ENCODE assay signal across 1 cellular context in genomic region chr10:129852829-129853228, GRCh38.
TF ChIP-seq lines count a peak whose summit lies in the region.

No MANE protein-coding gene starts in this region.

TF ChIP-seq in WTC11, 78 proteins besides CTCF, POLR2A, EP300 and RAD21 (continued from another document):
- no peak for TF ChIP-seq ZNF512 (CRISPR knock-in tag; IDR thresholded peaks at IDR 0.05; ENCODE audit: borderline replicate concordance)
- TF ChIP-seq, protein P1, sequence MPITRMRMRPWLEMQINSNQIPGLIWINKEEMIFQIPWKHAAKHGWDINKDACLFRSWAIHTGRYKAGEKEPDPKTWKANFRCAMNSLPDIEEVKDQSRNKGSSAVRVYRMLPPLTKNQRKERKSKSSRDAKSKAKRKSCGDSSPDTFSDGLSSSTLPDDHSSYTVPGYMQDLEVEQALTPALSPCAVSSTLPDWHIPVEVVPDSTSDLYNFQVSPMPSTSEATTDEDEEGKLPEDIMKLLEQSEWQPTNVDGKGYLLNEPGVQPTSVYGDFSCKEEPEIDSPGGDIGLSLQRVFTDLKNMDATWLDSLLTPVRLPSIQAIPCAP (CRISPR knock-in tag; IDR thresholded peaks at IDR 0.05), result no peak
- TF ChIP-seq, protein P2, sequence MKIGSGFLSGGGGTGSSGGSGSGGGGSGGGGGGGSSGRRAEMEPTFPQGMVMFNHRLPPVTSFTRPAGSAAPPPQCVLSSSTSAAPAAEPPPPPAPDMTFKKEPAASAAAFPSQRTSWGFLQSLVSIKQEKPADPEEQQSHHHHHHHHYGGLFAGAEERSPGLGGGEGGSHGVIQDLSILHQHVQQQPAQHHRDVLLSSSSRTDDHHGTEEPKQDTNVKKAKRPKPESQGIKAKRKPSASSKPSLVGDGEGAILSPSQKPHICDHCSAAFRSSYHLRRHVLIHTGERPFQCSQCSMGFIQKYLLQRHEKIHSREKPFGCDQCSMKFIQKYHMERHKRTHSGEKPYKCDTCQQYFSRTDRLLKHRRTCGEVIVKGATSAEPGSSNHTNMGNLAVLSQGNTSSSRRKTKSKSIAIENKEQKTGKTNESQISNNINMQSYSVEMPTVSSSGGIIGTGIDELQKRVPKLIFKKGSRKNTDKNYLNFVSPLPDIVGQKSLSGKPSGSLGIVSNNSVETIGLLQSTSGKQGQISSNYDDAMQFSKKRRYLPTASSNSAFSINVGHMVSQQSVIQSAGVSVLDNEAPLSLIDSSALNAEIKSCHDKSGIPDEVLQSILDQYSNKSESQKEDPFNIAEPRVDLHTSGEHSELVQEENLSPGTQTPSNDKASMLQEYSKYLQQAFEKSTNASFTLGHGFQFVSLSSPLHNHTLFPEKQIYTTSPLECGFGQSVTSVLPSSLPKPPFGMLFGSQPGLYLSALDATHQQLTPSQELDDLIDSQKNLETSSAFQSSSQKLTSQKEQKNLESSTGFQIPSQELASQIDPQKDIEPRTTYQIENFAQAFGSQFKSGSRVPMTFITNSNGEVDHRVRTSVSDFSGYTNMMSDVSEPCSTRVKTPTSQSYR (CRISPR knock-in tag; IDR thresholded peaks at IDR 0.05), result no peak
- TF ChIP-seq, protein P3, sequence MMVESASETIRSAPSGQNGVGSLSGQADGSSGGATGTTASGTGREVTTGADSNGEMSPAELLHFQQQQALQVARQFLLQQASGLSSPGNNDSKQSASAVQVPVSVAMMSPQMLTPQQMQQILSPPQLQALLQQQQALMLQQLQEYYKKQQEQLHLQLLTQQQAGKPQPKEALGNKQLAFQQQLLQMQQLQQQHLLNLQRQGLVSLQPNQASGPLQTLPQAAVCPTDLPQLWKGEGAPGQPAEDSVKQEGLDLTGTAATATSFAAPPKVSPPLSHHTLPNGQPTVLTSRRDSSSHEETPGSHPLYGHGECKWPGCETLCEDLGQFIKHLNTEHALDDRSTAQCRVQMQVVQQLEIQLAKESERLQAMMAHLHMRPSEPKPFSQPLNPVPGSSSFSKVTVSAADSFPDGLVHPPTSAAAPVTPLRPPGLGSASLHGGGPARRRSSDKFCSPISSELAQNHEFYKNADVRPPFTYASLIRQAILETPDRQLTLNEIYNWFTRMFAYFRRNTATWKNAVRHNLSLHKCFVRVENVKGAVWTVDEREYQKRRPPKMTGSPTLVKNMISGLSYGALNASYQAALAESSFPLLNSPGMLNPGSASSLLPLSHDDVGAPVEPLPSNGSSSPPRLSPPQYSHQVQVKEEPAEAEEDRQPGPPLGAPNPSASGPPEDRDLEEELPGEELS (CRISPR knock-in tag; IDR thresholded peaks at IDR 0.05), result no peak
- TF ChIP-seq ESRRA (CRISPR knock-in tag; IDR thresholded peaks at IDR 0.05; ENCODE audit: borderline replicate concordance), result no peak
- no peak for TF ChIP-seq ZMAT4 (CRISPR knock-in tag; IDR thresholded peaks at IDR 0.05)
- no peak for TF ChIP-seq CREB1 (CRISPR knock-in tag; IDR thresholded peaks at IDR 0.05)
- TF ChIP-seq, protein P4, sequence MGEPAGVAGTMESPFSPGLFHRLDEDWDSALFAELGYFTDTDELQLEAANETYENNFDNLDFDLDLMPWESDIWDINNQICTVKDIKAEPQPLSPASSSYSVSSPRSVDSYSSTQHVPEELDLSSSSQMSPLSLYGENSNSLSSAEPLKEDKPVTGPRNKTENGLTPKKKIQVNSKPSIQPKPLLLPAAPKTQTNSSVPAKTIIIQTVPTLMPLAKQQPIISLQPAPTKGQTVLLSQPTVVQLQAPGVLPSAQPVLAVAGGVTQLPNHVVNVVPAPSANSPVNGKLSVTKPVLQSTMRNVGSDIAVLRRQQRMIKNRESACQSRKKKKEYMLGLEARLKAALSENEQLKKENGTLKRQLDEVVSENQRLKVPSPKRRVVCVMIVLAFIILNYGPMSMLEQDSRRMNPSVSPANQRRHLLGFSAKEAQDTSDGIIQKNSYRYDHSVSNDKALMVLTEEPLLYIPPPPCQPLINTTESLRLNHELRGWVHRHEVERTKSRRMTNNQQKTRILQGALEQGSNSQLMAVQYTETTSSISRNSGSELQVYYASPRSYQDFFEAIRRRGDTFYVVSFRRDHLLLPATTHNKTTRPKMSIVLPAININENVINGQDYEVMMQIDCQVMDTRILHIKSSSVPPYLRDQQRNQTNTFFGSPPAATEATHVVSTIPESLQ (CRISPR knock-in tag; IDR thresholded peaks at IDR 0.05), result no peak
- no peak for TF ChIP-seq MAX (CRISPR knock-in tag; IDR thresholded peaks at IDR 0.05)
- no peak for TF ChIP-seq HMGA2 (CRISPR knock-in tag; IDR thresholded peaks at IDR 0.05)
